In the genomic region with DNA sequence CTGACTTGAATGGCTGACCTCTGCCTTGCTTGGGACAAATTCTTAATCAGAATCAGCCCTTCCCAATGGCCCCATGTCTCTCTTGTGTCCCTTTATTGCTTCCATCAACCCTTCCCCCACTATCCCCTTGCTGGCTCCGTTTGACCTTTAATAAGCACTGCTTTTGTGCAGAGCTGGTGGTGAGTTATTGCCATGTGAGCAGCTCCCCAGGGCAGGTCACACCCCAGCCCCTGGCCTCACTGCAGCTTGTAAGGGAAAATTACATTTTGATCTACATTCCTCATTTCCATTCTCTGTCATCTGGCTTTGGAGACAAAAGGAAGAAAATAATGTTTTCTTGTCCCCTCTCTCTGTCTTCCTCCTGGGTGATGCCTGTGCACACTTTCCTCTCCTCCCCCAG, we compare ENCODE assay signal across 29 cellular contexts.
DNase-seq lines count a peak whose midpoint lies in the region; ATAC-seq and TF ChIP-seq lines count a peak whose summit lies in the region.
"Had no signal": no experiment of that assay in that cellular context is flagged by ENCODE, and none has a peak within 500 bp of the region (broad histone marks: within the 10 kb centered on the region; RNA-seq: fewer than 3 reads in every experiment).

No MANE protein-coding gene starts in this region.

- no peaks in the 10 kb centered on the region for H3K9me3 Mint-ChIP-seq in neural progenitor cell
- peaks cover 9% of the 10 kb centered on the region for H3K9me3 Mint-ChIP-seq in activated T-helper 2 cell treated with anti-CD3 and anti-CD28 coated beads, Interferon-gamma antibody, Interleukin-2, Interleukin-4, amounts not matched to agents 10 μg/mL and 5 μg/mL and 100 μg/mL, durations not matched to agents 14 hours and 24 hours and 36 hours
- peaks cover 13% of the 10 kb centered on the region for H3K9me3 Mint-ChIP-seq in activated naive CD4-positive, alpha-beta T cell treated with anti-CD3 and anti-CD28 coated beads, Interleukin-2, amount 10 ng/mL, durations not matched to agents 7 days and 5 days

- H4K20me1 ChIP-seq in neural progenitor cell (ENCODE audit: low read depth), result no peaks in the 10 kb centered on the region

- peaks cover 11% of the 10 kb centered on the region for H3K4me1 ChIP-seq in neural progenitor cell
- H3K4me1 ChIP-seq: Caco-2, HAP-1 had no signal

- no peaks in the 10 kb centered on the region for H3F3A ChIP-seq in neural progenitor cell (ENCODE audit: low read depth)

- CTCF ChIA-PET in activated naive CD4-positive, alpha-beta T cell treated with anti-CD3 and anti-CD28 coated beads, Interleukin-2, amount 10 ng/mL, durations not matched to agents 7 days and 5 days (lab: Charles Lee), result no interaction called here

- peak overlapping the region; percentile 4 for H3K4me3 Mint-ChIP-seq in neural progenitor cell
- H3K4me3 Mint-ChIP-seq in activated T-helper 2 cell treated with anti-CD3 and anti-CD28 coated beads, Interferon-gamma antibody, Interleukin-2, Interleukin-4, amounts not matched to agents 10 μg/mL and 5 μg/mL and 100 μg/mL, durations not matched to agents 14 hours and 24 hours and 36 hours (ENCODE audit: low read depth), result no peak overlapping the region
- no peak overlapping the region for H3K4me3 Mint-ChIP-seq in activated naive CD4-positive, alpha-beta T cell treated with anti-CD3 and anti-CD28 coated beads, Interleukin-2, amount 10 ng/mL, durations not matched to agents 7 days and 5 days
- H3K4me3 Mint-ChIP-seq: CD4-positive, alpha-beta memory T cell; HFFc6; IgD-negative memory B cell had no signal

- peak; percentile 67 for DNase-seq in NCI-H2227 (lab: John Stamatoyannopoulos, UW; ENCODE audit: unreplicated experiment)
- DNase-seq in foreskin melanocyte, result peak; percentile 90
- no peak for DNase-seq in neural progenitor cell (ENCODE audit: low spot score)
- DNase-seq in middle frontal gyrus (ENCODE audit: extremely low spot score, low spot score), result no peak
- DNase-seq in activated T-helper 2 cell treated with anti-CD3 and anti-CD28 coated beads, Interferon-gamma antibody, Interleukin-2, Interleukin-4, amounts not matched to agents 10 μg/mL and 5 μg/mL and 100 μg/mL, durations not matched to agents 14 hours and 24 hours and 36 hours (ENCODE audit: low spot score), result no peak
- no peak for DNase-seq in activated naive CD4-positive, alpha-beta T cell treated with anti-CD3 and anti-CD28 coated beads, Interleukin-2, amount 10 ng/mL, durations not matched to agents 7 days and 5 days
- DNase-seq: C1 segment of cervical spinal cord; Caco-2; CD4-positive, alpha-beta memory T cell; DMS 273 treated with DMSO at 0.1 percent for 48 hours; DMS79; EL; GDM1; GOT3; HFFc6; NCI-H1048; NCI-H1417; NCI-H187; NCI-H2081 treated with DMSO at 0.1 percent for 48 hours; NCI-H2171; NCI-H524; NCI-H748 treated with DMSO at 0.1 percent for 48 hours had no signal

- no peaks in the 10 kb centered on the region for H3K9me3 ChIP-seq in neural progenitor cell (ENCODE audit: low read depth)
- H3K9me3 ChIP-seq: Caco-2, HAP-1 had no signal

- H3K27me3 ChIP-seq in neural progenitor cell, result no peaks in the 10 kb centered on the region

- H3K27ac ChIP-seq in neural progenitor cell, result no peak overlapping the region
- H3K27ac ChIP-seq: HL-60, KMS-11 had no signal

- intact Hi-C loops in activated T-helper 2 cell treated with anti-CD3 and anti-CD28 coated beads, Interferon-gamma antibody, Interleukin-2, Interleukin-4, amounts not matched to agents 10 μg/mL and 5 μg/mL and 100 μg/mL, durations not matched to agents 14 hours and 24 hours and 36 hours (cut with micrococcal nuclease), result no loop called here

- H3K4me3 ChIP-seq in neural progenitor cell, result no peak overlapping the region
- H3K4me3 ChIP-seq: GM12878, HAP-1 had no signal

- peaks cover 19% of the 10 kb centered on the region for H3K4me1 Mint-ChIP-seq in neural progenitor cell
- H3K4me1 Mint-ChIP-seq in activated T-helper 2 cell treated with anti-CD3 and anti-CD28 coated beads, Interferon-gamma antibody, Interleukin-2, Interleukin-4, amounts not matched to agents 10 μg/mL and 5 μg/mL and 100 μg/mL, durations not matched to agents 14 hours and 24 hours and 36 hours (ENCODE audit: low read depth), result no peaks in the 10 kb centered on the region
- H3K4me1 Mint-ChIP-seq in activated naive CD4-positive, alpha-beta T cell treated with anti-CD3 and anti-CD28 coated beads, Interleukin-2, amount 10 ng/mL, durations not matched to agents 7 days and 5 days, result no peaks in the 10 kb centered on the region
- H3K4me1 Mint-ChIP-seq: CD4-positive, alpha-beta memory T cell; IgD-negative memory B cell had no signal

- no peaks in the 10 kb centered on the region for H3K79me2 ChIP-seq in neural progenitor cell (ENCODE audit: low read depth)

- peaks cover 3% of the 10 kb centered on the region for H3K36me3 ChIP-seq in neural progenitor cell
- H3K36me3 ChIP-seq: HAP-1 had no signal

- H3K27me3 Mint-ChIP-seq in neural progenitor cell (ENCODE audit: insufficient read depth, low read depth), result peaks cover 11% of the 10 kb centered on the region
- H3K27me3 Mint-ChIP-seq in activated T-helper 2 cell treated with anti-CD3 and anti-CD28 coated beads, Interferon-gamma antibody, Interleukin-2, Interleukin-4, amounts not matched to agents 10 μg/mL and 5 μg/mL and 100 μg/mL, durations not matched to agents 14 hours and 24 hours and 36 hours (ENCODE audit: low read depth), result no peaks in the 10 kb centered on the region
- no peaks in the 10 kb centered on the region for H3K27me3 Mint-ChIP-seq in activated naive CD4-positive, alpha-beta T cell treated with anti-CD3 and anti-CD28 coated beads, Interleukin-2, amount 10 ng/mL, durations not matched to agents 7 days and 5 days
- H3K27me3 Mint-ChIP-seq: CD4-positive, alpha-beta memory T cell; IgD-negative memory B cell had no signal

- no peak overlapping the region for H3K9ac ChIP-seq in neural progenitor cell
- H3K9ac ChIP-seq: KMS-11 had no signal

- H3K36me3 Mint-ChIP-seq in neural progenitor cell, result no peaks in the 10 kb centered on the region
- no peaks in the 10 kb centered on the region for H3K36me3 Mint-ChIP-seq in activated T-helper 2 cell treated with anti-CD3 and anti-CD28 coated beads, Interferon-gamma antibody, Interleukin-2, Interleukin-4, amounts not matched to agents 10 μg/mL and 5 μg/mL and 100 μg/mL, durations not matched to agents 14 hours and 24 hours and 36 hours (ENCODE audit: low read depth)
- no peaks in the 10 kb centered on the region for H3K36me3 Mint-ChIP-seq in activated naive CD4-positive, alpha-beta T cell treated with anti-CD3 and anti-CD28 coated beads, Interleukin-2, amount 10 ng/mL, durations not matched to agents 7 days and 5 days
- H3K36me3 Mint-ChIP-seq: CD4-positive, alpha-beta memory T cell; IgD-negative memory B cell had no signal

- no peak for TF ChIP-seq CTCF in neural progenitor cell (IDR thresholded peaks at IDR 0.05)

- H2AFZ ChIP-seq in neural progenitor cell (replicated peaks), result no peak overlapping the region

- no peak overlapping the region for H3K4me2 ChIP-seq in neural progenitor cell
- H3K4me2 ChIP-seq: KMS-11 had no signal

- no peak for ATAC-seq in HG02870 (IDR thresholded peaks at IDR 0.05; ENCODE audit: unreplicated experiment)
- ATAC-seq: GM12878, SK-N-SH treated with all-trans-retinoic acid at 6 μM for 48 hours had no signal

- H3K27ac Mint-ChIP-seq in neural progenitor cell, result no peak overlapping the region
- H3K27ac Mint-ChIP-seq in activated T-helper 2 cell treated with anti-CD3 and anti-CD28 coated beads, Interferon-gamma antibody, Interleukin-2, Interleukin-4, amounts not matched to agents 10 μg/mL and 5 μg/mL and 100 μg/mL, durations not matched to agents 14 hours and 24 hours and 36 hours, result no peak overlapping the region
- no peak overlapping the region for H3K27ac Mint-ChIP-seq in activated naive CD4-positive, alpha-beta T cell treated with anti-CD3 and anti-CD28 coated beads, Interleukin-2, amount 10 ng/mL, durations not matched to agents 7 days and 5 days
- H3K27ac Mint-ChIP-seq: CD4-positive, alpha-beta memory T cell; HFFc6 had no signal

Comparison
In these comparisons a context has a peak if more than half of its experiments do, and no peak if none do; other contexts are left out.
1. DNase-seq: peak in NCI-H2227 (single experiment) and foreskin melanocyte (single experiment); none in neural progenitor cell (single experiment), middle frontal gyrus (single experiment), activated T-helper 2 cell treated with anti-CD3 and anti-CD28 coated beads, Interferon-gamma antibody, Interleukin-2, Interleukin-4, amounts not matched to agents 10 μg/mL and 5 μg/mL and 100 μg/mL, durations not matched to agents 14 hours and 24 hours and 36 hours (single experiment) and activated naive CD4-positive, alpha-beta T cell treated with anti-CD3 and anti-CD28 coated beads, Interleukin-2, amount 10 ng/mL, durations not matched to agents 7 days and 5 days (single experiment).